ENCODE assay signal across 17 cellular contexts in genomic region chr6:145071836-145072235, GRCh38.
DNase-seq lines count a peak whose midpoint lies in the region; ATAC-seq and TF ChIP-seq lines count a peak whose summit lies in the region.
"Had no signal": no experiment of that assay in that cellular context is flagged by ENCODE, and none has a peak within 500 bp of the region (broad histone marks: within the 10 kb centered on the region; RNA-seq: fewer than 3 reads in every experiment).

No MANE protein-coding gene starts in this region.

- H3K4me3 ChIP-seq in AG10803 (ENCODE audit: low read length) (no peak overlapping the region), choroid plexus epithelial cell (ENCODE audit: low read depth, low read length) (no peak overlapping the region), SJCRH30 (no peak overlapping the region), gastrocnemius medialis (no peak overlapping the region)
- H3K4me3 ChIP-seq: adrenal gland, GM23338, thoracic aorta had no signal

- H3K36me3 ChIP-seq in SJCRH30 (no peaks in the 10 kb centered on the region), gastrocnemius medialis (no peaks in the 10 kb centered on the region)
- H3K36me3 ChIP-seq: adrenal gland, BE2C, thoracic aorta had no signal

- intact Hi-C loops in gastrocnemius medialis (cut with DNase I; ENCODE audit: low total_unique reads), result no loop called here

- no peak for TF ChIP-seq CTCF in AG10803 (conservative IDR thresholded peaks at IDR 0.05; ENCODE audit: low read length)
- no peak for TF ChIP-seq CTCF in choroid plexus epithelial cell (conservative IDR thresholded peaks at IDR 0.05; ENCODE audit: low read depth, low read length)
- no peak for TF ChIP-seq CTCF in gastrocnemius medialis (IDR thresholded peaks at IDR 0.05 in 4 of 5, conservative IDR thresholded peaks at IDR 0.05 in 1 of 5)

- H3K9me3 ChIP-seq in SJCRH30 (replicated peaks) (no peaks in the 10 kb centered on the region), gastrocnemius medialis (no peaks in the 10 kb centered on the region)
- H3K9me3 ChIP-seq: adrenal gland, BE2C, thoracic aorta had no signal

- H3K27ac ChIP-seq in SJCRH30 (no peak overlapping the region), gastrocnemius medialis (no peak overlapping the region)
- H3K27ac ChIP-seq: adrenal gland, thoracic aorta had no signal

- H3K4me1 ChIP-seq in SJCRH30 (no peaks in the 10 kb centered on the region), gastrocnemius medialis (no peaks in the 10 kb centered on the region)
- H3K4me1 ChIP-seq: adrenal gland had no signal

- no peak for TF ChIP-seq POLR2A in gastrocnemius medialis (IDR thresholded peaks at IDR 0.05)

- ATAC-seq in GM21528 (IDR thresholded peaks at IDR 0.05; ENCODE audit: low FRiP score, unreplicated experiment) (no peak), gastrocnemius medialis (no peak)
- ATAC-seq: activated T-cell treated with anti-CD3 and anti-CD28 coated beads, Interleukin-2, amount 50 U/mL, for 4 hours; GM23338 had no signal

- in situ Hi-C loops in gastrocnemius medialis (cut with MboI; ENCODE audit: low sequenced_read_pairs in 4 of 4), result no loop called here

- no peaks in the 10 kb centered on the region; the same call in 1 of the 2 replicates for H3K27me3 ChIP-seq in SJCRH30
- H3K27me3 ChIP-seq in gastrocnemius medialis, result no peaks in the 10 kb centered on the region
- H3K27me3 ChIP-seq: adrenal gland, BE2C had no signal

- peak; percentile 74 for DNase-seq in AG10803 (ENCODE audit: low read depth)
- DNase-seq in LHCN-M2 (ENCODE audit: low read depth), result peak; percentile 85
- DNase-seq in choroid plexus epithelial cell (ENCODE audit: low read depth), result peak; percentile 60
- DNase-seq in non-pigmented ciliary epithelial cell (ENCODE audit: low read depth), result peak; percentile 64
- no peak for DNase-seq in SW 1271 (lab: John Stamatoyannopoulos, UW)
- DNase-seq in SJCRH30, result no peak
- DNase-seq in gastrocnemius medialis, result no peak
- DNase-seq: activated CD4-positive, alpha-beta T cell treated with anti-CD3 and anti-CD28 coated beads, Interleukin-2, amount 50 U/mL, for 4 hours; activated T-cell treated with anti-CD3 and anti-CD28 coated beads, Interleukin-2, amount 50 U/mL, for 4 hours; adrenal gland; BE2C; nephron progenitor cell; retina; stimulated activated CD4-positive, alpha-beta T cell treated with anti-CD3 and anti-CD28 coated beads, Interleukin-2, amount 100 ng/mL, for 24 hours had no signal

Comparison
In these comparisons a context has a peak if more than half of its experiments do, and no peak if none do; other contexts are left out.
1. DNase-seq: peak in AG10803 (single experiment), LHCN-M2 (single experiment), choroid plexus epithelial cell (single experiment) and non-pigmented ciliary epithelial cell (single experiment); none in SW 1271 (0 of 2), SJCRH30 (0 of 2) and gastrocnemius medialis (0 of 2).